In genomic region chr11:46916669-46917108, GRCh38 we compare ENCODE assay signal across 1 cellular context.
TF ChIP-seq lines count a peak whose summit lies in the region.

No MANE protein-coding gene starts in this region.

TF ChIP-seq in GM12878, 131 proteins besides CTCF, POLR2A, EP300 and RAD21:
- TF ChIP-seq, protein P1, sequence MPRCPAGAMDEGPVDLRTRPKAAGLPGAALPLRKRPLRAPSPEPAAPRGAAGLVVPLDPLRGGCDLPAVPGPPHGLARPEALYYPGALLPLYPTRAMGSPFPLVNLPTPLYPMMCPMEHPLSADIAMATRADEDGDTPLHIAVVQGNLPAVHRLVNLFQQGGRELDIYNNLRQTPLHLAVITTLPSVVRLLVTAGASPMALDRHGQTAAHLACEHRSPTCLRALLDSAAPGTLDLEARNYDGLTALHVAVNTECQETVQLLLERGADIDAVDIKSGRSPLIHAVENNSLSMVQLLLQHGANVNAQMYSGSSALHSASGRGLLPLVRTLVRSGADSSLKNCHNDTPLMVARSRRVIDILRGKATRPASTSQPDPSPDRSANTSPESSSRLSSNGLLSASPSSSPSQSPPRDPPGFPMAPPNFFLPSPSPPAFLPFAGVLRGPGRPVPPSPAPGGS (IDR thresholded peaks at IDR 0.05; ENCODE audit: borderline replicate concordance, insufficient read depth, low read depth, low read length, poor library complexity, severe bottlenecking) = no peak
- TF ChIP-seq E4F1 (IDR thresholded peaks at IDR 0.05; ENCODE audit: borderline replicate concordance, partially characterized antibody) (no peak), MTA3 (IDR thresholded peaks at IDR 0.05; ENCODE audit: borderline replicate concordance, low read length) (no peak), RELB (IDR thresholded peaks at IDR 0.05; ENCODE audit: low read depth) (no peak), ZBED1 (IDR thresholded peaks at IDR 0.05; ENCODE audit: borderline replicate concordance) (no peak), ZBTB40 (IDR thresholded peaks at IDR 0.05; ENCODE audit: borderline replicate concordance) (no peak), SMAD5 (IDR thresholded peaks at IDR 0.05; ENCODE audit: low read depth) (no peak), RAD51 (IDR thresholded peaks at IDR 0.05) (no peak), RELA (IDR thresholded peaks at IDR 0.05; ENCODE audit: borderline replicate concordance, partially characterized antibody) (no peak), CREM (IDR thresholded peaks at IDR 0.05; ENCODE audit: low read depth) (no peak), NFIC (IDR thresholded peaks at IDR 0.05; ENCODE audit: low read depth, low read length) (no peak)
